Comparison of ENCODE assay signal across 10 cellular contexts in genomic region chr1:212456166-212456528, GRCh38. TPM values are rescaled to one million over a fixed set of nuclear protein-coding genes. Genes with fewer than 3 reads are reported as not detected.
DNase-seq lines count a peak whose midpoint lies in the region; ATAC-seq and TF ChIP-seq lines count a peak whose summit lies in the region.
"Had no signal": no experiment of that assay in that cellular context is flagged by ENCODE, and none has a peak within 500 bp of the region (broad histone marks: within the 10 kb centered on the region; RNA-seq: fewer than 3 reads in every experiment).

No MANE protein-coding gene starts in this region.

- no peak for DNase-seq in RWPE1 (ENCODE audit: low spot score)
- no peak for DNase-seq in foreskin keratinocyte
- no peak for DNase-seq in sciatic nerve (ENCODE audit: low spot score)
- no peak for DNase-seq in cortex of kidney (lab: John Stamatoyannopoulos, UW)
- no peak for DNase-seq in NCI-H1417 (lab: John Stamatoyannopoulos, UW)
- DNase-seq in HT-29 (ENCODE audit: low spot score) = no peak

- peak; percentile 19 for ATAC-seq in GM18511 (IDR thresholded peaks at IDR 0.05; ENCODE audit: unreplicated experiment)
- ATAC-seq in foreskin keratinocyte = peak; percentile 5
- peak; percentile 11 for ATAC-seq in sciatic nerve
- ATAC-seq in HG02981 (IDR thresholded peaks at IDR 0.05; ENCODE audit: unreplicated experiment) = no peak

- POLR2A ChIA-PET in RWPE1 (lab: Yijun Ruan, JAX; ENCODE audit: low non-redundant PET) = no interaction called here

- no peaks in the 10 kb centered on the region for H3K27me3 ChIP-seq in foreskin keratinocyte
- H3K27me3 ChIP-seq: brain microvascular endothelial cell, transverse colon had no signal

- no peak overlapping the region for H3K27ac ChIP-seq in RWPE1
- H3K27ac ChIP-seq in foreskin keratinocyte = no peak overlapping the region
- H3K27ac ChIP-seq: brain microvascular endothelial cell had no signal

- TF ChIP-seq CTCF in RWPE1 (conservative IDR thresholded peaks at IDR 0.05; ENCODE audit: low read depth) = peak; percentile 65
- no peak for TF ChIP-seq CTCF in foreskin keratinocyte (conservative IDR thresholded peaks at IDR 0.05)

- no peaks in the 10 kb centered on the region for H3K4me1 ChIP-seq in foreskin keratinocyte

- CTCF ChIA-PET in RWPE1 (lab: Yijun Ruan, JAX) = interaction anchor here (0.6 to 4.7 kb wide), 24 partner anchors 9 to 775 kb away, joined by 3 to 53 read pairs (median 4); no protein-coding TSS in a partner anchor

- intact Hi-C loops in sciatic nerve (cut with DNase I) = loop anchor here (10.0 kb wide), 1 partner anchor 381 kb away; no protein-coding TSS in a partner anchor

RNA-seq across cellular contexts. Expression of gene NENF, which starts 23.4 kb away (rescaled TPM):
- total RNA-seq in foreskin keratinocyte (80.7 and 82.8 TPM in 2 replicates), sciatic nerve (65.8 TPM)
- polyA plus RNA-seq in foreskin keratinocyte = 113 and 114 TPM in 2 replicates
- total RNA-seq in HT-29 (2014; rRNA removed; shearing (Covaris generic)) = 27.6 and 28.2 TPM in 2 replicates

RNA-seq across cellular contexts. Expression of gene PACC1, which starts 41.5 kb away (rescaled TPM):
- total RNA-seq in foreskin keratinocyte (15.0 and 17.7 TPM in 2 replicates), sciatic nerve (6.7 TPM)
- polyA plus RNA-seq in foreskin keratinocyte = 10.4 and 12.9 TPM in 2 replicates
- 10.5 and 11.9 TPM in 2 replicates for total RNA-seq in HT-29 (2014; rRNA removed; shearing (Covaris generic))
